ENCODE assay signal across 8 cellular contexts in the genomic region with DNA sequence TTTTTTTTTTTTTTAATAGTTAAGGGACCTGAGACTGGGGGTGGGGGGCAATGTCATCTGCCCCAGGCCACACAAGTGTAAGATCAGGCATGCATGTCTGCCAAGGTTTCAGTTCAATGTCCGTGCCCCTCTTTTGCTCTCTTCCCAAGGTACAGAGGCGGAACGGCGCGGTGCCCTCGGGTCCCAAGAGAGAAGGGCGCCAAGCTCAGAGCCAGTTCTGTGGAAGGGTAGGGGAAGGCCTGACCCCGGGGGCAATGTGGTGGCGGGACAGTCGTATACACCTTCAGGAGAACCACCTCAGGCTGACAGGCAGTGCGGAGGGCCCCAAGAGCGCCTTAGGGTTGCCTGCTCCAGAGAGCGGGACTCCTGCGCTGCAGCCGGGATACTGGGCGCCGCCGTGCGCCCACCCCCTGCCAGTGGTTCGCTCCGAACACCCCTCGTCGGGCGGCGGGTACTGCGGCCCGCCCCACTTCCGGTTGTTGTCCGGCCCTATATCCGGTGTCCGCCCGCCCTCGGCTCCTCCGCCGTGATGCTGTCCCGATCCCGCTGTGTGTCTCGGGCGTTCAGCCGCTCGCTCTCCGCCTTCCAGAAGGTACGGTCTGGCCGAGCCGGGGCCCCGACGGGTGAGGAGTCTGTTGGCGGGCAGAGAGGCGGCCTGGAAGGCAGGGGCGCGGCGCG. TPM values are rescaled to one million over a fixed set of nuclear protein-coding genes. Genes with fewer than 3 reads are reported as not detected.
DNase-seq lines count a peak whose midpoint lies in the region; ATAC-seq and TF ChIP-seq lines count a peak whose summit lies in the region.

Gene DLST, plus strand, starts transcription at position 492 of the 678 bp plus-strand sequence. Its CDS starts 38 bp downstream, at position 530.

- H3K4me3 ChIP-seq in fibroblast of pulmonary artery (replicated peaks; ENCODE audit: low read depth, low read length) = peak within 1 kb of the TSS; percentile 78

- peak; percentile 95 for TF ChIP-seq POLR2A in Raji (IDR thresholded peaks at IDR 0.05; ENCODE audit: insufficient read depth, low read depth, low read length)

- H3K27ac Mint-ChIP-seq in natural killer cell treated with Interleukin-12 subunit alpha and Interleukin-12 subunit beta and Interleukin-15 and Interleukin-18, amount 100 ng/mL, for 72 hours = peak within 1 kb of the TSS; percentile 86 to 97
- H3K27ac Mint-ChIP-seq in stimulated activated naive CD8-positive, alpha-beta T cell treated with anti-CD3 and anti-CD28 coated beads, Interleukin-15, Interleukin-2, amounts not matched to agents 100 ng/mL and 50 ng/mL, for 24 hours = peak within 1 kb of the TSS; percentile 96

- H3K36me3 Mint-ChIP-seq in natural killer cell treated with Interleukin-12 subunit alpha and Interleukin-12 subunit beta and Interleukin-15 and Interleukin-18, amount 100 ng/mL, for 72 hours = peaks cover 13% of the 10 kb centered on the region
- H3K36me3 Mint-ChIP-seq in stimulated activated naive CD8-positive, alpha-beta T cell treated with anti-CD3 and anti-CD28 coated beads, Interleukin-15, Interleukin-2, amounts not matched to agents 100 ng/mL and 50 ng/mL, for 24 hours (ENCODE audit: low read depth) = peaks cover 41% of the 10 kb centered on the region

- ATAC-seq in natural killer cell treated with Interleukin-12 subunit alpha and Interleukin-12 subunit beta and Interleukin-15 and Interleukin-18, amount 100 ng/mL, for 72 hours = peak; percentile 98

- no peaks in the 10 kb centered on the region for H3K9me3 Mint-ChIP-seq in natural killer cell treated with Interleukin-12 subunit alpha and Interleukin-12 subunit beta and Interleukin-15 and Interleukin-18, amount 100 ng/mL, for 72 hours
- H3K9me3 Mint-ChIP-seq in stimulated activated naive CD8-positive, alpha-beta T cell treated with anti-CD3 and anti-CD28 coated beads, Interleukin-15, Interleukin-2, amounts not matched to agents 100 ng/mL and 50 ng/mL, for 24 hours = no peaks in the 10 kb centered on the region

- H3K27me3 Mint-ChIP-seq in natural killer cell treated with Interleukin-12 subunit alpha and Interleukin-12 subunit beta and Interleukin-15 and Interleukin-18, amount 100 ng/mL, for 72 hours = no peaks in the 10 kb centered on the region
- no peaks in the 10 kb centered on the region for H3K27me3 Mint-ChIP-seq in stimulated activated naive CD8-positive, alpha-beta T cell treated with anti-CD3 and anti-CD28 coated beads, Interleukin-15, Interleukin-2, amounts not matched to agents 100 ng/mL and 50 ng/mL, for 24 hours

- TF ChIP-seq CTCF in fibroblast of pulmonary artery (IDR thresholded peaks at IDR 0.05; ENCODE audit: low read length, missing control alignments) = no peak

- H3K4me1 Mint-ChIP-seq in natural killer cell treated with Interleukin-12 subunit alpha and Interleukin-12 subunit beta and Interleukin-15 and Interleukin-18, amount 100 ng/mL, for 72 hours (ENCODE audit: low read depth in 2 of 2) = peaks cover 50 to 52% of the 10 kb centered on the region in 2 donors
- H3K4me1 Mint-ChIP-seq in stimulated activated naive CD8-positive, alpha-beta T cell treated with anti-CD3 and anti-CD28 coated beads, Interleukin-15, Interleukin-2, amounts not matched to agents 100 ng/mL and 50 ng/mL, for 24 hours (ENCODE audit: low read depth) = peaks cover 60% of the 10 kb centered on the region

- peak within 1 kb of the TSS; percentile 92 for H3K4me3 Mint-ChIP-seq in natural killer cell treated with Interleukin-12 subunit alpha and Interleukin-12 subunit beta and Interleukin-15 and Interleukin-18, amount 100 ng/mL, for 72 hours
- peak within 1 kb of the TSS; percentile 99 for H3K4me3 Mint-ChIP-seq in stimulated activated naive CD8-positive, alpha-beta T cell treated with anti-CD3 and anti-CD28 coated beads, Interleukin-15, Interleukin-2, amounts not matched to agents 100 ng/mL and 50 ng/mL, for 24 hours

- DNase-seq in ELF-1 (ENCODE audit: low read depth, low spot score) (peak; percentile 95), H4 (ENCODE audit: low spot score) (peak; percentile 69), LoVo (ENCODE audit: low spot score) (peak; percentile 90), fibroblast of pulmonary artery (ENCODE audit: low read depth) (peak; percentile 88)
- DNase-seq in activated T-helper 9 cell treated with anti-CD3 and anti-CD28 coated beads, Interleukin-2, amount 50 U/mL, for 16 hours (ENCODE audit: low read depth) = peak; percentile 77
- peak; percentile 91 for DNase-seq in natural killer cell treated with Interleukin-12 subunit alpha and Interleukin-12 subunit beta and Interleukin-15 and Interleukin-18, amount 100 ng/mL, for 72 hours (ENCODE audit: low spot score)

RNA-seq across cellular contexts. Expression of gene DLST, which starts in this region (rescaled TPM):
- total RNA-seq in H4 (2014; rRNA removed; shearing (Covaris generic)) = 26.1 and 29.9 TPM in 2 replicates
- 100 to 1,000 TPM; 127 to 136 TPM for total RNA-seq in natural killer cell treated with Interleukin-12 subunit alpha and Interleukin-12 subunit beta and Interleukin-15 and Interleukin-18, amount 100 ng/mL, for 72 hours

Comparison
In these comparisons a context has a peak if more than half of its experiments do, and no peak if none do; other contexts are left out.
1. Peak in every context shown above with its lines: DNase-seq, ATAC-seq and H3K4me3 ChIP-seq.